In genomic region chr17:10001296-10001904, GRCh38 we compare ENCODE assay signal across 14 cellular contexts.
"Had no signal": no experiment of that assay in that cellular context is flagged by ENCODE, and none has a peak within 500 bp of the region (broad histone marks: within the 10 kb centered on the region; RNA-seq: fewer than 3 reads in every experiment).

No MANE protein-coding gene starts in this region.

- H3K4me3 ChIP-seq: adrenal gland, lower lobe of right lung, ovary, sigmoid colon, spleen had no signal

- H3K36me3 ChIP-seq: adrenal gland, lower lobe of right lung, ovary, sigmoid colon had no signal

- H3K9me3 ChIP-seq: adrenal gland, lower lobe of right lung, ovary, sigmoid colon, spleen had no signal

- H3K4me1 ChIP-seq: adrenal gland had no signal

- H3K27me3 ChIP-seq: adrenal gland, ovary, sigmoid colon, spleen had no signal

- H3K27ac ChIP-seq: adrenal gland, lower lobe of right lung, ovary, spleen, VCaP had no signal

- ATAC-seq: activated CD8-positive, alpha-beta memory T cell treated with anti-CD3 and anti-CD28 coated beads, Interleukin-2, amount 10 ng/mL, durations not matched to agents 7 days and 5 days; esophagus mucosa; lower lobe of right lung had no signal

- FAIRE-seq: urothelium cell line had no signal

- DNase-seq: activated CD4-positive, alpha-beta T cell treated with anti-CD3 and anti-CD28 coated beads, Interleukin-2, amount 50 U/mL, for 48 hours; activated CD8-positive, alpha-beta memory T cell treated with anti-CD3 and anti-CD28 coated beads, Interleukin-2, amount 10 ng/mL, durations not matched to agents 7 days and 5 days; activated naive CD4-positive, alpha-beta T cell treated with anti-CD3 and anti-CD28 coated beads, Interleukin-2, amount 50 U/mL, for 16 hours; activated T-cell treated with anti-CD3 and anti-CD28 coated beads, Interleukin-2, amount 50 U/mL, for 1 hour; adrenal gland; hypothalamus; lower lobe of right lung; sigmoid colon; spleen; stimulated activated CD4-positive, alpha-beta T cell treated with anti-CD3 and anti-CD28 coated beads, Interleukin-1b, Interleukin-23, amount 100 ng/mL, for 48 hours had no signal
